8 cellular contexts compared by ENCODE assay signal in genomic region chr4:184733654-184734524, GRCh38. TPM values are rescaled to one million over a fixed set of nuclear protein-coding genes. Genes with fewer than 3 reads are reported as not detected.
DNase-seq lines count a peak whose midpoint lies in the region; FAIRE-seq and TF ChIP-seq lines count a peak whose summit lies in the region.

Gene CENPU (minus strand): TSS chr4:184734096. CDS start chr4:184734062, 34 bp downstream.

- no peak for FAIRE-seq in frontal cortex (lab: Jason Lieb, UNC)

- peak within 1 kb of the TSS; percentile 83 for H3K9ac ChIP-seq in neuronal stem cell (ENCODE audit: low read depth, low read length, poor library complexity)

- H3K4me3 ChIP-seq in neuronal stem cell (ENCODE audit: low read length in 2 of 2) = peak within 1 kb of the TSS; percentile 89 to 98

- peak within 1 kb of the TSS; percentile 88 for H2AFZ ChIP-seq in neuronal stem cell (ENCODE audit: low read length)

- peak within 1 kb of the TSS; percentile 62 for H3K23ac ChIP-seq in neuronal stem cell (ENCODE audit: low read depth, low read length, poor library complexity)

- H3K4me1 ChIP-seq in neuronal stem cell (ENCODE audit: control insufficient read depth in 2 of 2, insufficient read depth in 1 of 2, low read depth in 1 of 2, low read length in 2 of 2) = peaks cover 3 to 10% of the 10 kb centered on the region in 2 donors

- in situ Hi-C loops in SK-MEL-5 (cut with HindIII; ENCODE audit: low pct_unique_long_range_greater_than_20kb, low sequenced_read_pairs) = no loop called here

- peak within 1 kb of the TSS; percentile 79 for H3K18ac ChIP-seq in neuronal stem cell (ENCODE audit: low read length)

- peak within 1 kb of the TSS; percentile 63 for H3K4me2 ChIP-seq in neuronal stem cell (ENCODE audit: insufficient read depth, low read length, poor library complexity, severe bottlenecking)

- no peaks in the 10 kb centered on the region for H3K9me3 ChIP-seq in neuronal stem cell (replicated peaks in 1 of 2; ENCODE audit: control insufficient read depth in 2 of 2, insufficient read depth in 1 of 2, low read depth in 1 of 2, low read length in 2 of 2)

- H4K8ac ChIP-seq in neuronal stem cell (ENCODE audit: low read depth, low read length) = peak within 1 kb of the TSS; percentile 83

- DNase-seq in GF-D8 (lab: John Stamatoyannopoulos, UW) = peak; percentile 96
- DNase-seq in HEK293T (ENCODE audit: extremely low spot score) = peak; percentile 89
- peak; percentile 98 for DNase-seq in MV-4-11 (lab: John Stamatoyannopoulos, UW)
- DNase-seq in SK-MEL-5 (ENCODE audit: low read depth, low spot score) = peak; percentile 99
- DNase-seq in activated naive CD4-positive, alpha-beta T cell treated with Interleukin-2 at 50 U/mL for 16 hours = peak; percentile 96
- DNase-seq in frontal cortex (ENCODE audit: low spot score in 2 of 2) = peak; percentile 95 to 97
- DNase-seq in neuronal stem cell (ENCODE audit: low spot score) = peak; percentile 99
- peak; percentile 70 to 97 (median 93) for DNase-seq in substantia nigra (lab: John Stamatoyannopoulos, UW)

- no peak within 1 kb of the TSS for H2BK120ac ChIP-seq in neuronal stem cell (ENCODE audit: low read depth, low read length)

- POLR2A ChIA-PET in HEK293T (lab: Yijun Ruan, JAX) = interaction anchor here (0.6 to 2.8 kb wide), 66 partner anchors 9 to 746 kb away, joined by 3 to 43 read pairs (median 4); partner anchors contain the start of genes ACSL1, CASP3, HELT and IRF2

- WGBS in neuronal stem cell (ENCODE audit: extremely low coverage in 2 of 2, insufficient read length in 2 of 2, insufficient replicate concordance in 1 of 2), 2 donors = no CpG with 5 or more reads among the region's 69 CpGs

- H3K4ac ChIP-seq in neuronal stem cell (ENCODE audit: low read length) = no peak within 1 kb of the TSS

- peaks cover 6 to 36% of the 10 kb centered on the region in 2 donors for H3K36me3 ChIP-seq in neuronal stem cell (replicated peaks in 1 of 2; ENCODE audit: control insufficient read depth in 2 of 2, insufficient read depth in 2 of 2, low read length in 2 of 2)

- H3K27me3 ChIP-seq in neuronal stem cell (ENCODE audit: control insufficient read depth in 3 of 3, insufficient read depth in 3 of 3, low read depth in 1 of 3, low read length in 3 of 3) = peaks cover 0 to 4% (median 0%) of the 10 kb centered on the region in 3 experiments

- H3K27ac ChIP-seq in neuronal stem cell (replicated peaks; ENCODE audit: low read length) (peak within 1 kb of the TSS; percentile 67), substantia nigra (ENCODE audit: low read depth, low read length, poor library complexity, severe bottlenecking) (peak within 1 kb of the TSS; percentile 60)

- H4K91ac ChIP-seq in neuronal stem cell (ENCODE audit: low read depth, low read length, poor library complexity) = no peak within 1 kb of the TSS

- CTCF ChIA-PET in HEK293T (lab: Yijun Ruan, JAX) = interaction anchor here (0.6 to 1.0 kb wide), 2 partner anchors 12 to 108 kb away, joined by 3 to 8 read pairs; no protein-coding TSS in a partner anchor

- H3K79me1 ChIP-seq in neuronal stem cell (ENCODE audit: low read depth, low read length) = peaks cover 9% of the 10 kb centered on the region

- H3K14ac ChIP-seq in neuronal stem cell (ENCODE audit: low read length) = no peak within 1 kb of the TSS

- no peak within 1 kb of the TSS for H2BK12ac ChIP-seq in neuronal stem cell (ENCODE audit: low read length)

- H2BK5ac ChIP-seq in neuronal stem cell (ENCODE audit: low read length) = no peak within 1 kb of the TSS

- no peak within 1 kb of the TSS for H2AK5ac ChIP-seq in neuronal stem cell (ENCODE audit: low read depth, low read length)

- no peak within 1 kb of the TSS for H2BK15ac ChIP-seq in neuronal stem cell (ENCODE audit: low read length)

TF ChIP-seq in HEK293T, 16 proteins besides CTCF, POLR2A, EP300 and RAD21:
- TF ChIP-seq L3MBTL2 (conservative IDR thresholded peaks at IDR 0.05) = peak; percentile 89
- TF ChIP-seq FOXM1 (IDR thresholded peaks at IDR 0.05; ENCODE audit: borderline replicate concordance) = peak; percentile 95
- TF ChIP-seq ARNT (IDR thresholded peaks at IDR 0.05) = peak; percentile 73; the same call in 1 of the 2 replicates
- TF ChIP-seq ELF4 (IDR thresholded peaks at IDR 0.05) = no peak; the same call in 1 of the 2 replicates
- no peak; the same call in 1 of the 2 replicates for TF ChIP-seq LEF1 (IDR thresholded peaks at IDR 0.05; ENCODE audit: borderline replicate concordance)
- TF ChIP-seq SP1 (IDR thresholded peaks at IDR 0.05) = no peak
- TF ChIP-seq PKNOX1 (IDR thresholded peaks at IDR 0.05) = no peak

RNA-seq across cellular contexts. Expression of gene CENPU, which starts in this region (rescaled TPM):
- 58.8 and 70.7 TPM in 2 replicates for total RNA-seq in SK-MEL-5 (2014; rRNA removed; shearing (Covaris generic))
- 35.8 and 40.5 TPM in 2 replicates for polyA plus RNA-seq in SK-MEL-5 (2015; cell fraction: cytosol; rRNA removed)
- 53.8 and 68.5 TPM in 2 replicates for polyA plus RNA-seq in SK-MEL-5 (2015; cell fraction: nucleus; rRNA removed)
- 6.1 TPM for total RNA-seq in frontal cortex
- polyA plus RNA-seq in neuronal stem cell (2013, experiment 1 of 2) = 89.2 TPM
- polyA plus RNA-seq in neuronal stem cell (2013, experiment 2 of 2) = 91.0 TPM

Comparison
In these comparisons a context has a peak if more than half of its experiments do, and no peak if none do; other contexts are left out.
1. Peak in every context shown above with its lines: DNase-seq, H3K4me3 ChIP-seq and H3K27ac ChIP-seq.